32 cellular contexts compared by ENCODE assay signal in genomic region chr7:113805976-113806375, GRCh38.
"Had no signal": no experiment of that assay in that cellular context is flagged by ENCODE, and none has a peak within 500 bp of the region (broad histone marks: within the 10 kb centered on the region; RNA-seq: fewer than 3 reads in every experiment).

No MANE protein-coding gene starts in this region.

- H3K27me3 ChIP-seq: ascending aorta, breast epithelium, pancreas, vagina had no signal

- H3K4me1 ChIP-seq: ascending aorta, breast epithelium, pancreas, prostate gland, vagina had no signal

- H3K9me3 ChIP-seq: ascending aorta, breast epithelium, mucosa of descending colon, pancreas, prostate gland, thoracic aorta, vagina had no signal

- DNase-seq: activated CD4-positive, alpha-beta T cell treated with anti-CD3 and anti-CD28 coated beads for 48 hours; activated CD4-positive, alpha-beta T cell treated with anti-CD3 and anti-CD28 coated beads, Interleukin-2, amount 50 U/mL, for 48 hours; activated CD8-positive, alpha-beta memory T cell treated with anti-CD3 and anti-CD28 coated beads, Interleukin-2, amount 50 U/mL, for 4 hours; activated effector memory CD4-positive, alpha-beta T cell treated with anti-CD3 and anti-CD28 coated beads, Interleukin-2, amount 50 U/mL, for 16 hours; activated naive CD4-positive, alpha-beta T cell treated with anti-CD3 and anti-CD28 coated beads, Interleukin-2, amount 10 ng/mL, durations not matched to agents 7 days and 5 days; activated naive CD8-positive, alpha-beta T cell treated with anti-CD3 and anti-CD28 coated beads, Interleukin-2, amount 10 ng/mL, durations not matched to agents 7 days and 5 days; activated T-cell treated with anti-CD3 and anti-CD28 coated beads, Interleukin-2, amount 50 U/mL, for 1 hour; central memory CD4-positive, alpha-beta T cell; endodermal cell; foreskin melanocyte; left cardiac atrium; left ventricle myocardium superior; mucosa of descending colon; naive B cell; nephron progenitor cell; pancreas; retina; small intestine; stimulated activated CD4-positive, alpha-beta T cell treated with anti-CD3 and anti-CD28 coated beads, Interleukin-4, amount 100 ng/mL, for 24 hours; T-helper 17 cell; T1000; trophoblast cell; WERI-Rb-1 had no signal

- H3K36me3 ChIP-seq: ascending aorta, breast epithelium, pancreas, prostate gland, thoracic aorta, vagina, WERI-Rb-1 had no signal

- ATAC-seq: activated CD4-positive, CD25-positive, alpha-beta regulatory T cell treated with anti-CD3 and anti-CD28 coated beads, Interleukin-2, amount 50 U/mL, for 24 hours; esophagus mucosa; left cardiac atrium; left ventricle myocardium superior; mucosa of descending colon; pancreas; sciatic nerve; stimulated activated effector memory CD8-positive, alpha-beta T cell treated with anti-CD3 and anti-CD28 coated beads, Interleukin-12 subunit alpha, Interleukin-12 subunit beta, amount 100 ng/mL, for 72 hours; T-helper 17 cell had no signal

- H3K27ac ChIP-seq: ascending aorta, breast epithelium, pancreas, prostate gland, thoracic aorta, vagina, WERI-Rb-1 had no signal

- H3K4me3 ChIP-seq: ascending aorta, breast epithelium, mucosa of descending colon, pancreas, prostate gland, thoracic aorta, vagina had no signal
